In the genomic region with DNA sequence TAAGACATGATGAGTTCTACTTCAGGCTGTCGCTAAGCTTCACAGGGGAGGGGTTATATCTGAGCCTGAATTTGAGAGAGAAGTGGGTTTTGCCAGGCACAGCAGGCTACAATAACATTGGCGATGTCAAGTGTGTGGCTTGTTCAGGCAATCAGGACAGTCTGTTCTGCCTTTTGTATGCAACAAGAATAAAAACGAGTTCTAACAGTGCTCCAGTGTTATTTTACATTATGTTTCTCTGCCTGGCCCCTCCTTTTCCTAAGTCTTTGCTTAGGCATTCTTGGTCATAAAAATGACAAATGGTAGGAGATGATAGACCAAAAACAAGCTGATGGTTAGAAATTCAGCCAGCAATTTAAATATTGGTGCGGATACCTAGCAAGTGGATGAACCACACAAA, we compare ENCODE assay signal across 10 cellular contexts. TPM values are rescaled to one million over a fixed set of nuclear protein-coding genes. Genes with fewer than 3 reads are reported as not detected.
DNase-seq lines count a peak whose midpoint lies in the region; ATAC-seq, FAIRE-seq and TF ChIP-seq lines count a peak whose summit lies in the region.
"Had no signal": no experiment of that assay in that cellular context is flagged by ENCODE, and none has a peak within 500 bp of the region (broad histone marks: within the 10 kb centered on the region; RNA-seq: fewer than 3 reads in every experiment).

No MANE protein-coding gene starts in this region.

- no peaks in the 10 kb centered on the region for H3K27me3 ChIP-seq in CD4-positive, alpha-beta T cell (ENCODE audit: control insufficient read depth, insufficient read depth, low read length)
- H3K27me3 ChIP-seq in GM12878 (replicated peaks in 1 of 2; ENCODE audit: control insufficient read depth in 2 of 2, insufficient read depth in 2 of 2, low read length in 1 of 2) (no peaks in the 10 kb centered on the region), muscle layer of colon (ENCODE audit: control insufficient read depth in 1 of 2, insufficient read depth in 2 of 2, low read length in 2 of 2) (no peaks in the 10 kb centered on the region)

- no peaks in the 10 kb centered on the region for H3K9me3 ChIP-seq in CD4-positive, alpha-beta T cell (ENCODE audit: control insufficient read depth, low read length)
- H3K9me3 ChIP-seq in KOPT-K1 (ENCODE audit: insufficient read depth, low read length, poor library complexity, severe bottlenecking), result peaks cover 4% of the 10 kb centered on the region
- H3K9me3 ChIP-seq in GM12878 (replicated peaks; ENCODE audit: control insufficient read depth, insufficient read depth, low read length), result peaks cover 3% of the 10 kb centered on the region
- no peaks in the 10 kb centered on the region for H3K9me3 ChIP-seq in muscle layer of colon (ENCODE audit: low read length)

- H2AFZ ChIP-seq in GM12878 (ENCODE audit: control insufficient read depth, low read depth, low read length), result no peak overlapping the region

- TF ChIP-seq EP300 in GM12878 (IDR thresholded peaks at IDR 0.05; ENCODE audit: borderline replicate concordance in 1 of 2, control insufficient read depth in 1 of 2, low read depth in 2 of 2, low read length in 2 of 2), result no peak

- H3K36me3 Mint-ChIP-seq in CD4-positive, alpha-beta T cell (ENCODE audit: low read depth), result peaks cover 16% of the 10 kb centered on the region

- no peaks in the 10 kb centered on the region for H4K20me1 ChIP-seq in GM12878 (ENCODE audit: control insufficient read depth, insufficient read depth)

- H3K9me3 Mint-ChIP-seq in CD4-positive, alpha-beta T cell, result peaks cover 5% of the 10 kb centered on the region

- DNase-seq in CD4-positive, alpha-beta T cell, result no peak
- DNase-seq in GM12878 (ENCODE audit: low read depth, low spot score), result no peak
- DNase-seq in NCI-H510A (lab: John Stamatoyannopoulos, UW), result no peak
- DNase-seq: Caco-2 had no signal

- peaks cover 10% of the 10 kb centered on the region for H3K79me2 ChIP-seq in GM12878 (ENCODE audit: control insufficient read depth, insufficient read depth, low read length)

- peaks cover 57% of the 10 kb centered on the region for H3K4me1 ChIP-seq in GM12878 (ENCODE audit: control insufficient read depth, insufficient read depth, low read length)
- H3K4me1 ChIP-seq in muscle layer of colon (ENCODE audit: insufficient read depth, low read length), result peaks cover 22% of the 10 kb centered on the region

- no peak for FAIRE-seq in GM12878 (lab: Jason Lieb, UNC)

- H3K36me3 ChIP-seq in KOPT-K1 (ENCODE audit: insufficient read depth, low read length), result no peaks in the 10 kb centered on the region
- no peaks in the 10 kb centered on the region for H3K36me3 ChIP-seq in GM12878 (ENCODE audit: control insufficient read depth in 2 of 2, insufficient read depth in 2 of 2, low read length in 1 of 2)
- no peaks in the 10 kb centered on the region for H3K36me3 ChIP-seq in muscle layer of colon (ENCODE audit: insufficient read depth, low read length)

- TF ChIP-seq CTCF in CD4-positive, alpha-beta T cell (IDR thresholded peaks at IDR 0.05), result no peak
- TF ChIP-seq CTCF in GM12878 (IDR thresholded peaks at IDR 0.05 in 2 of 3, conservative IDR thresholded peaks at IDR 0.05 in 1 of 3; ENCODE audit: control insufficient read depth in 2 of 3, extremely low read depth in 1 of 3, insufficient read depth in 1 of 3, low read depth in 3 of 3, low read length in 3 of 3), result no peak

- peak overlapping the region; percentile 87 for H3K4me3 Mint-ChIP-seq in CD4-positive, alpha-beta T cell

- no peak overlapping the region for H3K4me3 ChIP-seq in GM12878
- no peak overlapping the region for H3K4me3 ChIP-seq in muscle layer of colon (ENCODE audit: low read depth in 1 of 2, low read length in 2 of 2)
- H3K4me3 ChIP-seq: skin epidermis had no signal

- H3K4me1 Mint-ChIP-seq in CD4-positive, alpha-beta T cell (ENCODE audit: low read depth), result peaks cover 93% of the 10 kb centered on the region

- no peaks in the 10 kb centered on the region for H3K27me3 Mint-ChIP-seq in CD4-positive, alpha-beta T cell

- RAD21 ChIA-PET in GM12878 (lab: Charles Lee; ENCODE audit: unreplicated experiment), result interaction anchor here (1.2 to 7.0 kb wide), 12 partner anchors 11 to 225 kb away, joined by 3 to 112 read pairs (median 16); a partner anchor contains a TSS

- BruUV-seq in GM12878 (replicated peaks; lab: Mats Ljungman, UMichigan), result no TSS peak

- in situ Hi-C loops in GM12878 (cut with MboI), result no loop called here

- H3K9ac ChIP-seq in GM12878 (ENCODE audit: control insufficient read depth, insufficient read depth, low read length), result no peak overlapping the region
- no peak overlapping the region for H3K9ac ChIP-seq in muscle layer of colon (ENCODE audit: low read length)

- SMC1A ChIA-PET in GM12878 (lab: Charles Lee; ENCODE audit: uncharacterized antibody, unreplicated experiment), result interaction anchor here (1.2 to 9.3 kb wide), 16 partner anchors 10 to 186 kb away, joined by 3 to 156 read pairs (median 18); a partner anchor contains a TSS

- POLR2A ChIA-PET in CD4-positive, alpha-beta T cell (lab: Charles Lee), result interaction anchor here (1.0 to 8.2 kb wide), 6 partner anchors 12 to 113 kb away, joined by 3 to 138 read pairs (median 79); a partner anchor contains a TSS
- POLR2A ChIA-PET in GM12878 (lab: Charles Lee), result interaction anchor here (0.7 to 7.0 kb wide), 9 partner anchors 8 to 281 kb away, joined by 3 to 74 read pairs (median 6); a partner anchor contains a TSS

- CTCF ChIA-PET in CD4-positive, alpha-beta T cell (lab: Charles Lee), result interaction anchor here (1.5 to 6.2 kb wide), 5 partner anchors 12 to 54 kb away, joined by 4 to 55 read pairs (median 24); a partner anchor contains a TSS
- CTCF ChIA-PET in GM12878 (lab: Yijun Ruan, JAX), result interaction anchor here (0.6 to 7.7 kb wide), 14 partner anchors 10 to 187 kb away, joined by 3 to 85 read pairs (median 14); a partner anchor contains a TSS

- H3K27ac Mint-ChIP-seq in CD4-positive, alpha-beta T cell, result peak overlapping the region; percentile 97

- TF ChIP-seq RAD21 in GM12878 (IDR thresholded peaks at IDR 0.05; ENCODE audit: insufficient read depth, low read depth, low read length), result no peak

- peak overlapping the region; percentile 91 for H3K27ac ChIP-seq in CD4-positive, alpha-beta T cell (ENCODE audit: low read depth, low read length)
- peak overlapping the region; percentile 87 for H3K27ac ChIP-seq in KOPT-K1 (ENCODE audit: low read depth, low read length, poor library complexity, severe bottlenecking)
- peak overlapping the region; percentile 94 for H3K27ac ChIP-seq in GM12878 (ENCODE audit: control insufficient read depth, insufficient read depth)
- H3K27ac ChIP-seq in muscle layer of colon (ENCODE audit: low read depth, low read length), result peak overlapping the region; percentile 32

- 94% methylated on average over 4 of the region's 4 CpGs for WGBS in GM12878 (ENCODE audit: insufficient coverage, insufficient replicate concordance, low lambda C conversion rate, missing lambda C conversion rate)

- TF ChIP-seq POLR2A in GM12878 (IDR thresholded peaks at IDR 0.05; ENCODE audit: low read depth, low read length), result no peak

- no peak for ATAC-seq in CD4-positive, alpha-beta T cell (ENCODE audit: poor library complexity)
- ATAC-seq in GM12878, result no peak
- ATAC-seq in HG03108 (IDR thresholded peaks at IDR 0.05; ENCODE audit: unreplicated experiment), result no peak
- ATAC-seq in GM18868 (IDR thresholded peaks at IDR 0.05; ENCODE audit: unreplicated experiment), result no peak
- no peak for ATAC-seq in HG03378 (IDR thresholded peaks at IDR 0.05; ENCODE audit: unreplicated experiment)

- intact Hi-C loops in CD4-positive, alpha-beta T cell (cut with DNase I, micrococcal nuclease), result loop anchor here (1.0 to 2.0 kb wide), 2 partner anchors 11 to 24 kb away; no protein-coding TSS in a partner anchor
- intact Hi-C loops in GM12878 (cut with micrococcal nuclease; ENCODE audit: unreplicated experiment), result loop anchor here (1.0 kb wide), 1 partner anchor 101 kb away; no protein-coding TSS in a partner anchor

- peak overlapping the region; percentile 86; the same call in 1 of the 2 replicates for H3K4me2 ChIP-seq in GM12878 (ENCODE audit: control insufficient read depth, insufficient read depth)

RNA-seq across cellular contexts. Expression of a gene that starts 26.8 kb away (rescaled TPM):
- total RNA-seq in CD4-positive, alpha-beta T cell, result 1 to 10 TPM; 1.8 to 1.9 TPM
- 33.5 and 35.7 TPM in 2 replicates for total RNA-seq in GM12878 (2013; cell fraction: nucleolus; rRNA removed)
- 13.5 and 16.2 TPM in 2 replicates for total RNA-seq in GM12878 (2014; rRNA removed)
- 11.8 and 12.9 TPM in 2 replicates for total RNA-seq in GM12878 (2014; rRNA removed; fragmentation: Illumina TruSeq; extraction: Trizol)
- total RNA-seq in GM12878 (2021), result 20.0 and 22.8 TPM in 2 replicates
- polyA plus RNA-seq in GM12878 (2011; ENCODE audit: low read depth), result 2.6 TPM
- 21.7 and 22.4 TPM in 2 replicates for polyA plus RNA-seq in GM12878 (2011; rRNA removed)
- polyA plus RNA-seq in GM12878 (2011; cell fraction: cytosol; rRNA removed), result 19.5 and 20.7 TPM in 2 replicates
- 12.5 and 13.5 TPM in 2 replicates for polyA plus RNA-seq in GM12878 (2011; cell fraction: nucleus; rRNA removed)
- 3.7 and 8.8 TPM in 2 replicates for polyA plus RNA-seq in GM12878 (2012)
- 14.5 and 16.2 TPM in 2 replicates for polyA plus RNA-seq in GM12878 (2014; fragmentation: Illumina TruSeq; extraction: Trizol)
- 1 to 10 TPM; 3.9 to 4.7 TPM for polyA plus RNA-seq in GM12878 (2014; fragmentation: Nextera tagmentation; extraction: Ambion mirVana)
- polyA plus RNA-seq in GM12878 (2014; rRNA removed), result 11.6 and 14.6 TPM in 2 replicates
- polyA plus RNA-seq in GM12878 (2016; fragmentation: Nextera tagmentation; extraction: Ambion mirVana), result 10 to 100 TPM; 19.6 to 20.2 TPM
- 29.6 and 30.2 TPM in 2 replicates for polyA minus RNA-seq in GM12878 (2011; rRNA and poly(A)+ RNA removed)
- 8.7 and 11.2 TPM in 2 replicates for polyA minus RNA-seq in GM12878 (2011; cell fraction: cytosol; rRNA and poly(A)+ RNA removed)
- polyA minus RNA-seq in GM12878 (2011; cell fraction: nucleus; rRNA and poly(A)+ RNA removed), result 8.7 and 13.9 TPM in 2 replicates

RNA-seq across cellular contexts. Expression of a gene that starts 31.4 kb away (rescaled TPM):
- 1 to 10 TPM; 3.4 to 4.8 TPM for total RNA-seq in CD4-positive, alpha-beta T cell
- total RNA-seq in GM12878 (2013; cell fraction: nucleolus; rRNA removed), result 36.3 and 38.8 TPM in 2 replicates
- total RNA-seq in GM12878 (2014; rRNA removed) (5.9 and 6.7 TPM in 2 replicates), GM12878 (2014; rRNA removed; fragmentation: Illumina TruSeq; extraction: Trizol) (7.7 TPM in 2 replicates), GM12878 (2021) (5.2 and 5.5 TPM in 2 replicates)
- polyA plus RNA-seq in GM12878 (2011; ENCODE audit: low read depth), result 4.0 TPM
- polyA plus RNA-seq in GM12878 (2011; rRNA removed) (14.5 and 16.8 TPM in 2 replicates), GM12878 (2014; fragmentation: Illumina TruSeq; extraction: Trizol) (8.5 and 8.6 TPM in 2 replicates), GM12878 (2014; fragmentation: Nextera tagmentation; extraction: Ambion mirVana) (1 to 10 TPM; 9.0 to 9.1 TPM), GM12878 (2014; rRNA removed) (7.1 and 8.7 TPM in 2 replicates), GM12878 (2016; fragmentation: Nextera tagmentation; extraction: Ambion mirVana) (10 to 100 TPM; 11.8 to 13.5 TPM)
- 4.1 and 5.7 TPM in 2 replicates for polyA plus RNA-seq in GM12878 (2011; cell fraction: cytosol; rRNA removed)
- 56.8 and 68.9 TPM in 2 replicates for polyA plus RNA-seq in GM12878 (2011; cell fraction: nucleus; rRNA removed)
- polyA plus RNA-seq in GM12878 (2012), result 8.8 and 12.1 TPM in 2 replicates
- 5.9 and 8.0 TPM in 2 replicates for polyA minus RNA-seq in GM12878 (2011; rRNA and poly(A)+ RNA removed)
- polyA minus RNA-seq in GM12878 (2011; cell fraction: cytosol; rRNA and poly(A)+ RNA removed), result 1.2 and 1.9 TPM in 2 replicates
- polyA minus RNA-seq in GM12878 (2011; cell fraction: nucleus; rRNA and poly(A)+ RNA removed), result 13.3 and 16.4 TPM in 2 replicates

Comparison
In these comparisons a context has a peak if more than half of its experiments do, and no peak if none do; other contexts are left out.
1. H3K27ac ChIP-seq: peak in every context shown above with its lines; median percentile 94 in GM12878; 91 in CD4-positive, alpha-beta T cell; 87 in KOPT-K1; 32 in muscle layer of colon.
2. RNA of a gene that starts 26.8 kb away (total RNA-seq): 11.8 to 35.7 TPM in GM12878; 1.8 to 1.9 TPM in CD4-positive, alpha-beta T cell; every median in the first group is over 4 times any median in the second.